Comparison of ENCODE assay signal across 16 cellular contexts in genomic region chr2:140643761-140644187, GRCh38.
DNase-seq lines count a peak whose midpoint lies in the region; ATAC-seq, FAIRE-seq and TF ChIP-seq lines count a peak whose summit lies in the region.
"Had no signal": no experiment of that assay in that cellular context is flagged by ENCODE, and none has a peak within 500 bp of the region (broad histone marks: within the 10 kb centered on the region; RNA-seq: fewer than 3 reads in every experiment).

No MANE protein-coding gene starts in this region.

- no peaks in the 10 kb centered on the region for H4K20me1 ChIP-seq in osteoblast (ENCODE audit: insufficient read depth, low read length)

- H3K27ac ChIP-seq in osteoblast (ENCODE audit: low read depth, low read length) = no peak overlapping the region
- H3K27ac ChIP-seq: KMS-11, suprapubic skin had no signal

- no peak overlapping the region for H2AFZ ChIP-seq in osteoblast (ENCODE audit: low read length)

- H3K4me3 ChIP-seq in epithelial cell of esophagus (ENCODE audit: low read length) (no peak overlapping the region), osteoblast (ENCODE audit: insufficient read depth, low read length) (no peak overlapping the region)
- H3K4me3 ChIP-seq: suprapubic skin had no signal

- no peaks in the 10 kb centered on the region for H3K36me3 ChIP-seq in osteoblast (ENCODE audit: insufficient read depth, low read length)
- H3K36me3 ChIP-seq: suprapubic skin had no signal

- H3K4me2 ChIP-seq in osteoblast (ENCODE audit: insufficient read depth, low read length) = peak overlapping the region; percentile 48
- H3K4me2 ChIP-seq: KMS-11 had no signal

- no peak for TF ChIP-seq CTCF in epithelial cell of esophagus (IDR thresholded peaks at IDR 0.05; ENCODE audit: insufficient read depth, low read depth, low read length, missing control alignments)
- no peak for TF ChIP-seq CTCF in osteoblast (IDR thresholded peaks at IDR 0.05; ENCODE audit: extremely low read depth, low read depth, low read length)

- ATAC-seq in GM19467 (IDR thresholded peaks at IDR 0.05; ENCODE audit: unreplicated experiment) = no peak
- no peak for ATAC-seq in GM21529 (IDR thresholded peaks at IDR 0.05; ENCODE audit: unreplicated experiment)
- ATAC-seq: esophagus mucosa; naive thymus-derived CD8-positive, alpha-beta T cell; sciatic nerve had no signal

- peak; percentile 35 for FAIRE-seq in RCC 7860 (lab: Jason Lieb, UNC)

- H3K9me3 ChIP-seq in osteoblast (ENCODE audit: low read depth, low read length) = no peaks in the 10 kb centered on the region
- H3K9me3 ChIP-seq: suprapubic skin had no signal

- H3K79me2 ChIP-seq in osteoblast (ENCODE audit: insufficient read depth, low read length) = no peaks in the 10 kb centered on the region

- DNase-seq in GM04503 (ENCODE audit: low read depth) (peak; percentile 4), RCC 7860 (ENCODE audit: low spot score) (peak; percentile 12), epithelial cell of esophagus (ENCODE audit: low read depth) (peak; percentile 56), osteoblast (ENCODE audit: insufficient read length, low spot score, missing footprints) (no peak), NCI-H187 (lab: John Stamatoyannopoulos, UW) (no peak), HuH-7.5 (ENCODE audit: low spot score) (no peak)
- DNase-seq: activated CD4-positive, alpha-beta T cell treated with anti-CD3 and anti-CD28 coated beads, Interleukin-2, amount 10 ng/mL, durations not matched to agents 7 days and 5 days; islet precursor cell; naive thymus-derived CD8-positive, alpha-beta T cell; NCI-H2029 treated with DMSO at 0.1 percent for 48 hours had no signal

- H3K4me1 ChIP-seq in osteoblast (ENCODE audit: insufficient read depth, low read length) = no peaks in the 10 kb centered on the region
- H3K4me1 ChIP-seq: suprapubic skin had no signal

- no peaks in the 10 kb centered on the region for H3K27me3 ChIP-seq in osteoblast (ENCODE audit: insufficient read depth, low read length)
- H3K27me3 ChIP-seq: suprapubic skin had no signal

Comparison
In these comparisons a context has a peak if more than half of its experiments do, and no peak if none do; other contexts are left out.
1. DNase-seq: peak in GM04503 (single experiment), RCC 7860 (single experiment) and epithelial cell of esophagus (single experiment); none in osteoblast (single experiment), NCI-H187 (0 of 2) and HuH-7.5 (single experiment).